ENCODE assay signal across 8 cellular contexts in the genomic region with DNA sequence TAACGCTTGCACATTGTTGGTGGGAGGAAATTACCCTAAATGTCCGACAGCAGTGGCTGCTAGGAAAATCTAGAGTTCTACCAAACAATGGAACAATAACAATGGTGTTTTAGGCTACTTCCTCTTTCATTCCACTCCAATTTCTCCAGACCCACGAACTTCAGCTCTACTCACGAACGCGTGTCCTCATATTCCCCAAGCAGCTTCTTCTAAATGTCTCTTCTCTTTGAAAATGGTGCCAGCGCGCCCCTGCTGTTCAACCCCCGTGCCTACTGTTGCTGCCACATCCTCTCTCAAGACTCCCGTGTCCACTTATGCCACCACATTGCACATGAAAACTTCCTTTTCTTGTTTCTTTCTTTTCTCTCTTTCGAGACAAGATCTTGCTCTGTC. TPM values are rescaled to one million over a fixed set of nuclear protein-coding genes. Genes with fewer than 3 reads are reported as not detected.
A peak's percentile ranks its signal among the peaks of the same experiment; 100 is the strongest.
DNase-seq lines count a peak whose midpoint lies in the region; ATAC-seq and TF ChIP-seq lines count a peak whose summit lies in the region.

No MANE protein-coding gene starts in this region.

- peaks cover 34% of the 10 kb centered on the region for H3K4me1 Mint-ChIP-seq in CD14-positive monocyte

- H4K20me1 ChIP-seq in OCI-LY3 (ENCODE audit: insufficient read depth, low read length), result no peaks in the 10 kb centered on the region
- no peaks in the 10 kb centered on the region for H4K20me1 ChIP-seq in fibroblast of lung (ENCODE audit: control insufficient read depth, extremely low read depth, insufficient read depth, low read length)

- peak overlapping the region in 5 of 7 donors; percentile 2 to 81 (median 44) for H3K27ac Mint-ChIP-seq in CD14-positive monocyte

- H3K4me3 ChIP-seq in OCI-LY3 (ENCODE audit: low read length) (peak overlapping the region; percentile 92), fibroblast of lung (replicated peaks in 1 of 4; ENCODE audit: control extremely low read depth in 1 of 4, insufficient read depth in 1 of 4, low read depth in 3 of 4, low read length in 4 of 4) (no peak overlapping the region)

- H3K4me3 Mint-ChIP-seq in CD14-positive monocyte, result peak overlapping the region; percentile 78 to 96

- no peaks in the 10 kb centered on the region for H3K9me3 ChIP-seq in OCI-LY3 (ENCODE audit: insufficient read depth, low read length)
- H3K9me3 ChIP-seq in fibroblast of lung (ENCODE audit: control insufficient read depth, insufficient read depth, low read depth, low read length), result no peaks in the 10 kb centered on the region

- H2AFZ ChIP-seq in OCI-LY3 (ENCODE audit: low read depth, low read length), result peak overlapping the region; percentile 93
- H2AFZ ChIP-seq in fibroblast of lung (ENCODE audit: low read length), result no peak overlapping the region

- H3K9ac ChIP-seq in OCI-LY3 (ENCODE audit: low read length), result peak overlapping the region; percentile 62
- H3K9ac ChIP-seq in fibroblast of lung (ENCODE audit: insufficient read depth, low read length), result no peak overlapping the region

- peaks cover 4 to 14% of the 10 kb centered on the region in 2 donors for H3K36me3 Mint-ChIP-seq in CD14-positive monocyte

- TF ChIP-seq CTCF in CD14-positive monocyte (IDR thresholded peaks at IDR 0.05) (no peak), OCI-LY3 (IDR thresholded peaks at IDR 0.05; ENCODE audit: low read depth, low read length) (peak; percentile 45), fibroblast of lung (conservative IDR thresholded peaks at IDR 0.05 in 1 of 2, IDR thresholded peaks at IDR 0.05 in 1 of 2; ENCODE audit: low read depth in 1 of 2, low read length in 2 of 2) (no peak)

- peaks cover 76 to 88% (median 80%) of the 10 kb centered on the region in 3 donors for H3K27me3 Mint-ChIP-seq in CD14-positive monocyte (ENCODE audit: low read depth in 3 of 3)

- H3K4me2 ChIP-seq in OCI-LY3 (ENCODE audit: low read length) (peak overlapping the region; percentile 97), fibroblast of lung (ENCODE audit: extremely low read depth, insufficient read depth, low read length) (peak overlapping the region; percentile 60)

- no peaks in the 10 kb centered on the region for H3K79me2 ChIP-seq in OCI-LY3 (ENCODE audit: low read length)
- H3K79me2 ChIP-seq in fibroblast of lung (ENCODE audit: control insufficient read depth, insufficient read depth, low read length), result no peaks in the 10 kb centered on the region

- H3K27ac ChIP-seq in OCI-LY3 (ENCODE audit: low read length) (peak overlapping the region; percentile 76), fibroblast of lung (ENCODE audit: insufficient read depth, low read length) (no peak overlapping the region)

- H3K9me3 Mint-ChIP-seq in CD14-positive monocyte, result peaks cover 0 to 29% (median 19%) of the 10 kb centered on the region in 7 donors

- intact Hi-C loops in CD14-positive monocyte (cut with micrococcal nuclease), result no loop called here

- H3K36me3 ChIP-seq in OCI-LY3 (replicated peaks; ENCODE audit: low read depth, low read length), result no peaks in the 10 kb centered on the region
- H3K36me3 ChIP-seq in fibroblast of lung (ENCODE audit: control insufficient read depth, insufficient read depth, low read length), result no peaks in the 10 kb centered on the region

- ATAC-seq in GM21619 (IDR thresholded peaks at IDR 0.05; ENCODE audit: unreplicated experiment), result peak; percentile 33

- DNase-seq in CD14-positive monocyte (ENCODE audit: low spot score) (peak; percentile 21), fibroblast of lung (ENCODE audit: low read depth in 2 of 2) (no peak), NCI-H524 (lab: John Stamatoyannopoulos, UW) (no peak), superior temporal gyrus (ENCODE audit: extremely low spot score) (no peak), AG20443 (ENCODE audit: low spot score) (no peak), NCI-H2107 (lab: John Stamatoyannopoulos, UW) (no peak)

- no peaks in the 10 kb centered on the region for H3K27me3 ChIP-seq in OCI-LY3 (ENCODE audit: low read depth, low read length)
- no peaks in the 10 kb centered on the region for H3K27me3 ChIP-seq in fibroblast of lung (ENCODE audit: control insufficient read depth, insufficient read depth, low read length)

- peaks cover 11% of the 10 kb centered on the region; the same call in 1 of the 2 replicates for H3K4me1 ChIP-seq in OCI-LY3 (ENCODE audit: low read length)
- peaks cover 4% of the 10 kb centered on the region for H3K4me1 ChIP-seq in fibroblast of lung (ENCODE audit: control insufficient read depth, extremely low read depth, insufficient read depth, low read length)

RNA-seq across cellular contexts. Expression of gene OR2V2, which starts 25.6 kb away (rescaled TPM):
- polyA plus RNA-seq in CD14-positive monocyte (not detected), fibroblast of lung (not detected in 2 replicates)
- not detected in 2 replicates for total RNA-seq in fibroblast of lung
- not detected in 2 replicates for polyA plus RNA-seq in fibroblast of lung (2012)
- polyA minus RNA-seq in fibroblast of lung (ENCODE audit: low replicate concordance), result not detected in 2 replicates

RNA-seq across cellular contexts. Expression of gene TRIM7, which starts 32.0 kb away (rescaled TPM):
- polyA plus RNA-seq in CD14-positive monocyte (10 to 100 TPM; 10.3 to 12.8 TPM), fibroblast of lung (4.7 and 6.9 TPM in 2 replicates)
- total RNA-seq in fibroblast of lung, result 2.3 and 7.3 TPM in 2 replicates
- polyA plus RNA-seq in fibroblast of lung (2012), result 6.2 and 7.8 TPM in 2 replicates
- polyA minus RNA-seq in fibroblast of lung (ENCODE audit: low replicate concordance), result 0.55 and 1.9 TPM in 2 replicates

RNA-seq across cellular contexts. Expression of gene OR2V1, which starts 42.1 kb away (rescaled TPM):
- not detected for polyA plus RNA-seq in CD14-positive monocyte
- not detected in 2 replicates for total RNA-seq in fibroblast of lung
- polyA plus RNA-seq in fibroblast of lung, result not detected in 2 replicates
- not detected in 2 replicates for polyA plus RNA-seq in fibroblast of lung (2012)
- not detected in 2 replicates for polyA minus RNA-seq in fibroblast of lung (ENCODE audit: low replicate concordance)

RNA-seq across cellular contexts. Expression of gene TRIM41, which starts 50.1 kb away (rescaled TPM):
- polyA plus RNA-seq in CD14-positive monocyte (under 1 TPM; 0.12 to 0.24 TPM), fibroblast of lung (8.3 and 11.0 TPM in 2 replicates)
- total RNA-seq in fibroblast of lung, result 13.9 and 17.0 TPM in 2 replicates
- 15.1 and 19.1 TPM in 2 replicates for polyA plus RNA-seq in fibroblast of lung (2012)
- polyA minus RNA-seq in fibroblast of lung (ENCODE audit: low replicate concordance), result 10.5 and 10.8 TPM in 2 replicates
